17 cellular contexts compared by ENCODE assay signal in the genomic region with DNA sequence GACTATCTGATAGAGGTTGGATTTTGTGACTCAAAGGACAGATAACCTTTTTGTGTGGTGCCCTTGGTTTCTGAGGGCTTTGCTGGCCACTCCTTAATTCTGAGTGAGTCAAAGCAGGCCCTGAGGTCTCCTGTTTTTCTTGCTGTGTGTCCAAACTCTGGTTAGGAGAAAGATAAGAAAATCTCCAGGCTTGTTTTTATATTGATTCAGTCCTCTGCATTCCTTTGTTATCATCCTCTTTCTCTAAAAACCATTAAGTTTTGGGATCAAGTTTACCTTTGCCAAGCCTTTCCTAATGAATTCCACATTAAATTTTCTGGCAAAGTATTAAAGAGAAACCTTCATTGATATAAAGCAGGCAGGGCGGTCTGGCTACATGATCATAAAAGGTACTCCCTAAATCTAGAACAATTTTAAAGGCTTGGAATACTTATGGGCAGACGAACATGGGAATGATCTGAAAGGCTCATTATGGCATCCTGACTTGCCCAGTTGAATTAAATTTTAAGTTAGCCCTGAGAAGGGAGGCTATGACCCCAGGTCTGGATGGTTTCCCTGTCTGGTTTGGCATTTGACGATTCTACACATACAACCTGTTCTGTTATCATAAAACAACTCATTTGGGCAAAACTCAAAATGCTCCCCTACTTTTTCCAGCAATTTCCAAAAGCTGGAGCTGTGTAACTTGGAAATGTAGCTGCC. TPM values are rescaled to one million over a fixed set of nuclear protein-coding genes. Genes with fewer than 3 reads are reported as not detected.
DNase-seq lines count a peak whose midpoint lies in the region; ATAC-seq, FAIRE-seq and TF ChIP-seq lines count a peak whose summit lies in the region.
"Had no signal": no experiment of that assay in that cellular context is flagged by ENCODE, and none has a peak within 500 bp of the region (broad histone marks: within the 10 kb centered on the region; RNA-seq: fewer than 3 reads in every experiment).

No MANE protein-coding gene starts in this region.

- H2AK5ac ChIP-seq in IMR-90 (ENCODE audit: low read depth, low read length) = no peak overlapping the region

- H4K5ac ChIP-seq in IMR-90 (ENCODE audit: low read depth, low read length) = no peak overlapping the region

- dilution Hi-C loops in IMR-90 (cut with HindIII; ENCODE audit: low sequenced_read_pairs, unreplicated experiment) = no loop called here

- no peak for TF ChIP-seq RAD21 in IMR-90 (IDR thresholded peaks at IDR 0.05; ENCODE audit: low read length)

- no peak for FAIRE-seq in small intestine (lab: Jason Lieb, UNC)
- FAIRE-seq: D721Med had no signal

- H3K18ac ChIP-seq in IMR-90 (ENCODE audit: low read depth, low read length) = no peak overlapping the region

- DNase-seq in IMR-90 (peak; percentile 15), ascending aorta (ENCODE audit: low spot score in 2 of 2) (peak in 1 of 2 donors; percentile 35), fibroblast of the aortic adventitia (ENCODE audit: low read depth) (peak; percentile 95), osteoblast (ENCODE audit: insufficient read length, low spot score, missing footprints) (no peak), C1 segment of cervical spinal cord (lab: John Stamatoyannopoulos, UW) (no peak), NCI-H2107 (lab: John Stamatoyannopoulos, UW) (no peak), small intestine (no peak), DMS153 treated with DMSO at 0.1 percent for 48 hours (lab: John Stamatoyannopoulos, UW; ENCODE audit: unreplicated experiment) (no peak)
- DNase-seq: AML-193; CD4-positive, alpha-beta memory T cell; H9; Kasumi-1; NCI-H1417; NCI-H2029; NCI-H510A treated with DMSO at 0.1 percent for 48 hours; RPMI8226 had no signal

- H3K9me3 ChIP-seq in IMR-90 (ENCODE audit: control insufficient read depth, insufficient read depth, low read length) = peaks cover 2% of the 10 kb centered on the region; the same call in 1 of the 2 replicates
- no peaks in the 10 kb centered on the region for H3K9me3 ChIP-seq in ascending aorta
- H3K9me3 ChIP-seq in osteoblast (ENCODE audit: low read depth, low read length) = no peaks in the 10 kb centered on the region
- no peaks in the 10 kb centered on the region for H3K9me3 ChIP-seq in small intestine (ENCODE audit: control insufficient read depth, low read depth)

- no peak overlapping the region for H4K8ac ChIP-seq in IMR-90 (ENCODE audit: low read depth in 2 of 2, low read length in 2 of 2)

- no peak overlapping the region for H2BK15ac ChIP-seq in IMR-90 (ENCODE audit: low read depth, low read length)

- CTCF ChIA-PET in IMR-90 (lab: Yijun Ruan, JAX) = no interaction called here

- H3K4me3 ChIP-seq in IMR-90 (ENCODE audit: insufficient read depth, low read depth, low read length) (no peak overlapping the region), ascending aorta (no peak overlapping the region), fibroblast of the aortic adventitia (ENCODE audit: low read depth, low read length) (no peak overlapping the region), osteoblast (ENCODE audit: insufficient read depth, low read length) (no peak overlapping the region), small intestine (ENCODE audit: low read depth in 1 of 2, low read length in 2 of 2) (no peak overlapping the region)

- no peak overlapping the region for H2BK5ac ChIP-seq in IMR-90 (ENCODE audit: low read depth, low read length, poor library complexity, severe bottlenecking)

- no peak overlapping the region for H3K14ac ChIP-seq in IMR-90 (replicated peaks; ENCODE audit: low read depth, low read length)

- no peak overlapping the region for H3K9ac ChIP-seq in IMR-90 (ENCODE audit: low read depth, low read length)

- H2BK20ac ChIP-seq in IMR-90 (ENCODE audit: low read depth, low read length) = no peak overlapping the region

- H2AK9ac ChIP-seq in IMR-90 (replicated peaks; ENCODE audit: low read depth, low read length, poor library complexity) = no peak overlapping the region

- 67% methylated on average over 1 of the region's 3 CpGs; no CpG with 5 or more reads in 1 of the 2 experiments for WGBS in IMR-90 (ENCODE audit: extremely low coverage in 2 of 2, insufficient read length in 1 of 2), 2 experiments
- WGBS in small intestine, 3 donors = 73 to 85% (median 74%) methylated on average over 3 of the region's 3 CpGs

- H3K79me2 ChIP-seq in osteoblast (ENCODE audit: insufficient read depth, low read length) = no peaks in the 10 kb centered on the region

- 0 out of 2 replicates have a peak, but pooled peaks cover 3% of the 10 kb centered on the region for H3K9me1 ChIP-seq in IMR-90 (ENCODE audit: insufficient read depth, low read length)

- H2AFZ ChIP-seq in IMR-90 (replicated peaks; ENCODE audit: low read length, poor library complexity) = no peak overlapping the region
- H2AFZ ChIP-seq in osteoblast (ENCODE audit: low read length) = no peak overlapping the region

- H3K36me3 ChIP-seq in IMR-90 (ENCODE audit: control insufficient read depth, insufficient read depth, low read length) (no peaks in the 10 kb centered on the region), ascending aorta (no peaks in the 10 kb centered on the region), osteoblast (ENCODE audit: insufficient read depth, low read length) (no peaks in the 10 kb centered on the region), small intestine (ENCODE audit: control insufficient read depth in 2 of 2, insufficient read depth in 2 of 2, low read length in 2 of 2) (no peaks in the 10 kb centered on the region)

- H3K27ac ChIP-seq in IMR-90 (ENCODE audit: insufficient read depth, low read length) = no peak overlapping the region
- peak overlapping the region; percentile 21 to 34 for H3K27ac ChIP-seq in ascending aorta
- no peak overlapping the region for H3K27ac ChIP-seq in osteoblast (ENCODE audit: low read depth, low read length)
- H3K27ac ChIP-seq in small intestine (ENCODE audit: low read depth in 1 of 2, low read length in 1 of 2) = no peak overlapping the region

- TF ChIP-seq POLR2A in IMR-90 (IDR thresholded peaks at IDR 0.05; ENCODE audit: low read depth, low read length) = no peak

- no TSS peak for BruUV-seq in IMR-90 (replicated peaks; lab: Mats Ljungman, UMichigan)

- no peak overlapping the region for H3K23ac ChIP-seq in IMR-90 (ENCODE audit: low read depth, low read length)

- intact Hi-C loops in IMR-90 (cut with micrococcal nuclease) = no loop called here
- intact Hi-C loops in ascending aorta (cut with DNase I) = no loop called here

- H3K4me2 ChIP-seq in IMR-90 (ENCODE audit: low read depth, low read length) = no peak overlapping the region
- peak overlapping the region; percentile 7 for H3K4me2 ChIP-seq in osteoblast (ENCODE audit: insufficient read depth, low read length)

- no peaks in the 10 kb centered on the region for H3K79me1 ChIP-seq in IMR-90 (ENCODE audit: low read depth in 1 of 2, low read length in 2 of 2)

- TF ChIP-seq CTCF in IMR-90 (conservative IDR thresholded peaks at IDR 0.05; ENCODE audit: low read depth, low read length) = no peak
- no peak for TF ChIP-seq CTCF in ascending aorta (IDR thresholded peaks at IDR 0.05)
- no peak for TF ChIP-seq CTCF in fibroblast of the aortic adventitia (IDR thresholded peaks at IDR 0.05; ENCODE audit: insufficient read depth, low read length)
- no peak for TF ChIP-seq CTCF in osteoblast (IDR thresholded peaks at IDR 0.05; ENCODE audit: extremely low read depth, low read depth, low read length)

- H3K4ac ChIP-seq in IMR-90 (ENCODE audit: low read depth, low read length) = no peak overlapping the region

- H2BK120ac ChIP-seq in IMR-90 (ENCODE audit: low read depth, low read length) = no peak overlapping the region

- H3K27me3 ChIP-seq in IMR-90 (ENCODE audit: control insufficient read depth, insufficient read depth, low read length) = peaks cover 24% of the 10 kb centered on the region
- no peaks in the 10 kb centered on the region for H3K27me3 ChIP-seq in ascending aorta
- H3K27me3 ChIP-seq in osteoblast (ENCODE audit: insufficient read depth, low read length) = peaks cover 5% of the 10 kb centered on the region
- H3K27me3 ChIP-seq in small intestine (ENCODE audit: control insufficient read depth in 2 of 2, insufficient read depth in 2 of 2, low read length in 2 of 2) = no peaks in the 10 kb centered on the region

- no peak for ATAC-seq in IMR-90 (ENCODE audit: low read depth)

- H3K4me1 ChIP-seq in IMR-90 (ENCODE audit: control insufficient read depth, insufficient read depth, low read length) = no peaks in the 10 kb centered on the region
- H3K4me1 ChIP-seq in ascending aorta = peaks cover 3 to 7% of the 10 kb centered on the region in 2 donors
- peaks cover 14% of the 10 kb centered on the region for H3K4me1 ChIP-seq in osteoblast (ENCODE audit: insufficient read depth, low read length)
- no peaks in the 10 kb centered on the region for H3K4me1 ChIP-seq in small intestine (ENCODE audit: control insufficient read depth in 2 of 2, insufficient read depth in 1 of 2, low read depth in 1 of 2, low read length in 1 of 2)

- in situ Hi-C loops in IMR-90 (cut with MboI; ENCODE audit: low sequenced_read_pairs) = no loop called here

- POLR2A ChIA-PET in IMR-90 (lab: Charles Lee; ENCODE audit: unreplicated experiment) = no interaction called here

- H4K20me1 ChIP-seq in IMR-90 (ENCODE audit: insufficient read depth, low read length) = no peaks in the 10 kb centered on the region
- no peaks in the 10 kb centered on the region for H4K20me1 ChIP-seq in osteoblast (ENCODE audit: insufficient read depth, low read length)

- no peak overlapping the region for H3K56ac ChIP-seq in IMR-90 (ENCODE audit: extremely low read depth, insufficient read depth, low read length)

- H4K91ac ChIP-seq in IMR-90 (ENCODE audit: insufficient read depth, low read depth, low read length) = no peak overlapping the region

TF ChIP-seq in IMR-90, 13 proteins besides CTCF, POLR2A, EP300 and RAD21 (continues in another document):
- TF ChIP-seq SMC3 (IDR thresholded peaks at IDR 0.05; ENCODE audit: low read depth, low read length) = no peak
- TF ChIP-seq MAFK (IDR thresholded peaks at IDR 0.05; ENCODE audit: low read depth, low read length) = no peak

RNA-seq across cellular contexts. Expression of a gene that starts 20.8 kb away (rescaled TPM):
- not detected in 2 replicates for total RNA-seq in IMR-90 (2012; rRNA removed)
- polyA plus RNA-seq in IMR-90 (2012; rRNA removed) = not detected in 2 replicates
- polyA plus RNA-seq in IMR-90 (2012; cell fraction: cytosol; rRNA removed) = 0.01 TPM in 1 of 2 replicates, not detected in the other
- polyA plus RNA-seq in IMR-90 (2012; cell fraction: nucleus; rRNA removed; ENCODE audit: low replicate concordance) = under 0.01 TPM in 1 of 2 replicates, not detected in the other
- total RNA-seq in ascending aorta = under 0.01 TPM
- total RNA-seq in fibroblast of the aortic adventitia (ENCODE audit: low replicate concordance) = under 0.01 TPM in 1 of 2 replicates, not detected in the other
- total RNA-seq in osteoblast = under 0.01 TPM in 2 replicates
- polyA plus RNA-seq in small intestine = under 1 TPM in 1 of 3 donors, not detected in 2; 0.03 TPM
- total RNA-seq: CD4-positive, alpha-beta memory T cell had no signal
- polyA plus RNA-seq: CD4-positive, alpha-beta memory T cell had no signal

RNA-seq across cellular contexts. Expression of a gene that starts 53.5 kb away (rescaled TPM):
- total RNA-seq in IMR-90 (2012; rRNA removed) (6.1 and 7.5 TPM in 2 replicates), ascending aorta (2.2 TPM), fibroblast of the aortic adventitia (ENCODE audit: low replicate concordance) (7.1 and 10.8 TPM in 2 replicates), osteoblast (9.8 and 10.6 TPM in 2 replicates)
- polyA plus RNA-seq in IMR-90 (2012; rRNA removed) (1.8 and 2.1 TPM in 2 replicates), small intestine (1 to 10 TPM in 2 of 3 donors, under 1 TPM in 1; 0.89 to 3.4 (median 1.1) TPM)
- polyA plus RNA-seq in IMR-90 (2012; cell fraction: cytosol; rRNA removed) = 0.47 and 0.58 TPM in 2 replicates
- 0.46 and 2.4 TPM in 2 replicates for polyA plus RNA-seq in IMR-90 (2012; cell fraction: nucleus; rRNA removed; ENCODE audit: low replicate concordance)
- total RNA-seq: CD4-positive, alpha-beta memory T cell had no signal
- polyA plus RNA-seq: CD4-positive, alpha-beta memory T cell had no signal

Comparison
In these comparisons a context has a peak if more than half of its experiments do, and no peak if none do; other contexts are left out.
1. DNase-seq: peak in IMR-90 (single experiment) and fibroblast of the aortic adventitia (single experiment); none in osteoblast (single experiment), C1 segment of cervical spinal cord (0 of 14), NCI-H2107 (single experiment), small intestine (single experiment) and DMS153 treated with DMSO at 0.1 percent for 48 hours (single experiment).
2. H3K27ac ChIP-seq: peak in ascending aorta (2 of 2); none in IMR-90 (single experiment), osteoblast (single experiment) and small intestine (0 of 2).